ENCODE assay signal across 15 cellular contexts in the genomic region with DNA sequence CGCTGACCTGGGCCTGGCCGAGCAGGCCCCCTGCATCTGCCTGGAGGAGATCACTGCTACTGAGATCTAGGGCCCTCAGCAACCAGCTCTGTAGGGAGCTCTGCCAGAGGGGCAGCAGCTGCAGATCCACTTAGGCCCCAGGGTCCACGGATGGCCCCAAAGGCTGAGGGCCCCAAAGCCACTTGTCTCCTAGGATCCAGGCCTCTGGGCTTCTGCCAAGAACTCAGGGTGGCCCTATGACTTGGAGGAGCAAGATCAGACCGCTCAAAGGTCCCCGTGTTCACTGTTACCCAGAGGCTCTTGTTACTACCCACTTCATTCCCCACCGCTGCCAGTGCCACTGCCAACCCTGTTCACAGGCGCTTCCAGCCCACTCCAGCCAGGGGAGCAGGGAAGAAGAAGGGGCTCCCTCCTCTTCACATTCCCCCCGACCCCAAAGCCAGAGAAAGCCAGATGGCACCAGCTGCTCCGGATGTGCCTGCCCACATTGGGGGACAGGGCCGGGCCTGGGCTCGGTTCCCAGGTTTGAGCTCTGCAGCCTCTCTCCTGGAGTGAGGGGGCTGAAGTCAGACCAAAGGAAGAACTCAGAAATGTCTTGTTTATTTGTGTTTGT. TPM values are rescaled to one million over a fixed set of nuclear protein-coding genes. Genes with fewer than 3 reads are reported as not detected.
A peak's percentile ranks its signal among the peaks of the same experiment; 100 is the strongest.
DNase-seq lines count a peak whose midpoint lies in the region; ATAC-seq, FAIRE-seq and TF ChIP-seq lines count a peak whose summit lies in the region.
"Had no signal": no experiment of that assay in that cellular context is flagged by ENCODE, and none has a peak within 500 bp of the region (broad histone marks: within the 10 kb centered on the region; RNA-seq: fewer than 3 reads in every experiment).

No MANE protein-coding gene starts in this region.

- WGBS in stomach, 5 donors: 44 to 67% (median 63%) methylated on average over 9 to 11 of the region's 11 CpGs
- WGBS in suprapubic skin: 57% methylated on average over 5 of the region's 11 CpGs

- intact Hi-C loops in kidney (cut with DNase I) (no loop called here), stomach (cut with DNase I; ENCODE audit: low total_unique reads) (no loop called here)

- H3K9me3 Mint-ChIP-seq in brain: peaks cover 0 to 4% (median 0%) of the 10 kb centered on the region in 5 experiments
- H3K9me3 Mint-ChIP-seq: memory B cell; stimulated activated naive CD8-positive, alpha-beta T cell treated with anti-CD3 and anti-CD28 coated beads, Interleukin-15, amount 100 ng/mL, for 72 hours; T-cell had no signal

- ATAC-seq in HG03342 (IDR thresholded peaks at IDR 0.05; ENCODE audit: unreplicated experiment) (no peak), HG02970 (IDR thresholded peaks at IDR 0.05; ENCODE audit: low FRiP score, unreplicated experiment) (no peak), GM18909 (IDR thresholded peaks at IDR 0.05; ENCODE audit: poor library complexity, unreplicated experiment) (no peak)
- ATAC-seq: stimulated activated naive CD8-positive, alpha-beta T cell treated with anti-CD3 and anti-CD28 coated beads, Interleukin-15, amount 100 ng/mL, for 72 hours; T-cell had no signal

- H3K27me3 ChIP-seq in stomach (no peaks in the 10 kb centered on the region), suprapubic skin (no peaks in the 10 kb centered on the region)

- H3K9me3 ChIP-seq in kidney (ENCODE audit: control insufficient read depth in 1 of 2, low read length in 2 of 2): no peaks in the 10 kb centered on the region
- no peaks in the 10 kb centered on the region for H3K9me3 ChIP-seq in stomach
- no peaks in the 10 kb centered on the region for H3K9me3 ChIP-seq in suprapubic skin

- H3K4me3 ChIP-seq in kidney (ENCODE audit: low read length in 2 of 2) (no peak overlapping the region), stomach (no peak overlapping the region), suprapubic skin (no peak overlapping the region)

- TF ChIP-seq POLR2A in stomach (IDR thresholded peaks at IDR 0.05) (no peak), suprapubic skin (IDR thresholded peaks at IDR 0.05) (no peak)

- H3K27ac ChIP-seq in kidney (ENCODE audit: low read depth in 2 of 2, low read length in 2 of 2) (no peak overlapping the region), stomach (peak overlapping the region; percentile 16 to 68 (median 46)), suprapubic skin (no peak overlapping the region)

- H3K36me3 ChIP-seq in kidney (ENCODE audit: control insufficient read depth in 1 of 2, insufficient read depth in 2 of 2, low read length in 2 of 2): peaks cover 17 to 25% of the 10 kb centered on the region in 2 donors
- H3K36me3 ChIP-seq in stomach: peaks cover 36 to 52% (median 51%) of the 10 kb centered on the region in 4 donors
- peaks cover 45% of the 10 kb centered on the region for H3K36me3 ChIP-seq in suprapubic skin

- peaks cover 0 to 5% of the 10 kb centered on the region in 2 donors for H3K4me1 ChIP-seq in kidney (ENCODE audit: control insufficient read depth in 1 of 2, insufficient read depth in 1 of 2, low read depth in 1 of 2, low read length in 2 of 2)
- peaks cover 21 to 63% (median 53%) of the 10 kb centered on the region in 4 donors for H3K4me1 ChIP-seq in stomach
- H3K4me1 ChIP-seq in suprapubic skin: peaks cover 27% of the 10 kb centered on the region

- TF ChIP-seq CTCF in brain (conservative IDR thresholded peaks at IDR 0.05): no peak
- no peak for TF ChIP-seq CTCF in kidney (IDR thresholded peaks at IDR 0.05; ENCODE audit: borderline replicate concordance, extremely low read depth, insufficient read depth)
- no peak for TF ChIP-seq CTCF in stomach (IDR thresholded peaks at IDR 0.05)
- no peak for TF ChIP-seq CTCF in suprapubic skin (IDR thresholded peaks at IDR 0.05)

- H3K36me3 Mint-ChIP-seq in brain: peaks cover 31% of the 10 kb centered on the region

- FAIRE-seq in kidney (lab: Jason Lieb, UNC): no peak

- DNase-seq in HCEC 1CT (peak; percentile 49), kidney (peak; percentile 81), stomach (no peak), suprapubic skin (ENCODE audit: low spot score in 2 of 2) (no peak)
- DNase-seq: activated CD4-positive, alpha-beta T cell treated with anti-CD3 and anti-CD28 coated beads for 4 hours; activated T-cell treated with anti-CD3 and anti-CD28 coated beads, Interleukin-2, amount 50 U/mL, for 48 hours; NCI-H2081 treated with DMSO at 0.1 percent for 48 hours; stimulated activated naive CD8-positive, alpha-beta T cell treated with anti-CD3 and anti-CD28 coated beads, Interleukin-15, amount 100 ng/mL, for 72 hours; T-cell had no signal

- TF ChIP-seq EP300 in stomach (IDR thresholded peaks at IDR 0.05): no peak
- no peak for TF ChIP-seq EP300 in suprapubic skin (IDR thresholded peaks at IDR 0.05)

- no peaks in the 10 kb centered on the region for H3K27me3 Mint-ChIP-seq in brain
- H3K27me3 Mint-ChIP-seq: memory B cell; progenitor cell of endocrine pancreas; stimulated activated naive CD8-positive, alpha-beta T cell treated with anti-CD3 and anti-CD28 coated beads, Interleukin-15, amount 100 ng/mL, for 72 hours; T-cell had no signal

- peak overlapping the region in 3 of 5 experiments; percentile 76 to 95 (median 82) for H3K27ac Mint-ChIP-seq in brain
- H3K27ac Mint-ChIP-seq: memory B cell, progenitor cell of endocrine pancreas, T-cell had no signal

- no peak overlapping the region for H3K4me3 Mint-ChIP-seq in brain
- H3K4me3 Mint-ChIP-seq: memory B cell; stimulated activated naive CD8-positive, alpha-beta T cell treated with anti-CD3 and anti-CD28 coated beads, Interleukin-15, amount 100 ng/mL, for 72 hours; T-cell had no signal

- H3K9ac ChIP-seq in kidney (ENCODE audit: low read length in 2 of 2): peak overlapping the region in 1 of 2 donors; percentile 7

- peaks cover 25% of the 10 kb centered on the region for H3K4me1 Mint-ChIP-seq in brain
- H3K4me1 Mint-ChIP-seq: memory B cell; stimulated activated naive CD8-positive, alpha-beta T cell treated with anti-CD3 and anti-CD28 coated beads, Interleukin-15, amount 100 ng/mL, for 72 hours; T-cell had no signal

RNA-seq across cellular contexts. Expression of gene LZTS2, which starts 7.6 kb away (rescaled TPM):
- polyA plus RNA-seq in brain (ENCODE audit: insufficient read depth, low read depth, low replicate concordance) (54.6 TPM), kidney (ENCODE audit: insufficient read depth, low read depth, low replicate concordance) (47.3 TPM), stomach (10 to 100 TPM; 34.7 to 58.2 (median 39.1) TPM)
- total RNA-seq in kidney (54.7 TPM), stomach (10 to 100 TPM; 41.2 to 70.7 (median 52.5) TPM), suprapubic skin (10 to 100 TPM; 51.9 to 88.8 (median 61.2) TPM)

RNA-seq across cellular contexts. Expression of gene TWNK, which starts 19.9 kb away (rescaled TPM):
- 9.2 TPM for polyA plus RNA-seq in brain (ENCODE audit: insufficient read depth, low read depth, low replicate concordance)
- total RNA-seq in kidney: 8.9 TPM
- 3.8 TPM for polyA plus RNA-seq in kidney (ENCODE audit: insufficient read depth, low read depth, low replicate concordance)
- 10 to 100 TPM in 2 of 5 donors, 1 to 10 TPM in 2, not detected in 1; 4.2 to 30.8 (median 18.0) TPM for total RNA-seq in stomach
- polyA plus RNA-seq in stomach: 1 to 10 TPM; 2.3 to 4.8 (median 4.7) TPM
- total RNA-seq in suprapubic skin: 1 to 10 TPM; 7.6 to 9.0 (median 8.1) TPM

RNA-seq across cellular contexts. Expression of gene MRPL43, which starts 19.9 kb away (rescaled TPM):
- 126 TPM for polyA plus RNA-seq in brain (ENCODE audit: insufficient read depth, low read depth, low replicate concordance)
- 81.5 TPM for total RNA-seq in kidney
- polyA plus RNA-seq in kidney (ENCODE audit: insufficient read depth, low read depth, low replicate concordance): 157 TPM
- total RNA-seq in stomach: 100 to 1,000 TPM in 1 of 5 donors, 10 to 100 TPM in 4; 29.9 to 243 (median 93.3) TPM
- 100 to 1,000 TPM in 1 of 3 donors, 10 to 100 TPM in 2; 91.2 to 131 (median 98.6) TPM for polyA plus RNA-seq in stomach
- total RNA-seq in suprapubic skin: 10 to 100 TPM; 54.2 to 89.1 (median 62.7) TPM

RNA-seq across cellular contexts. Expression of gene PDZD7, which starts 23.7 kb away (rescaled TPM):
- 8.2 TPM for polyA plus RNA-seq in brain (ENCODE audit: insufficient read depth, low read depth, low replicate concordance)
- total RNA-seq in kidney: 1.6 TPM
- 1.9 TPM for polyA plus RNA-seq in kidney (ENCODE audit: insufficient read depth, low read depth, low replicate concordance)
- 1 to 10 TPM in 1 of 5 donors, not detected in 4; 2.4 TPM for total RNA-seq in stomach
- polyA plus RNA-seq in stomach: under 1 TPM; 0.20 to 0.76 (median 0.75) TPM
- total RNA-seq in suprapubic skin: 1 to 10 TPM; 1.2 to 6.0 (median 1.8) TPM

RNA-seq across cellular contexts. Expression of gene SFXN3, which starts 23.8 kb away (rescaled TPM):
- 25.9 TPM for polyA plus RNA-seq in brain (ENCODE audit: insufficient read depth, low read depth, low replicate concordance)
- total RNA-seq in kidney: 51.6 TPM
- 23.3 TPM for polyA plus RNA-seq in kidney (ENCODE audit: insufficient read depth, low read depth, low replicate concordance)
- 10 to 100 TPM in 4 of 5 donors, 1 to 10 TPM in 1; 9.9 to 60.4 (median 37.9) TPM for total RNA-seq in stomach
- polyA plus RNA-seq in stomach: 10 to 100 TPM; 11.1 to 20.7 (median 20.5) TPM
- total RNA-seq in suprapubic skin: 100 to 1,000 TPM in 1 of 4 donors, 10 to 100 TPM in 3; 57.6 to 296 (median 74.3) TPM

Comparison
In these comparisons a context has a peak if more than half of its experiments do, and no peak if none do; other contexts are left out.
1. DNase-seq: peak in HCEC 1CT (single experiment) and kidney (single experiment); none in stomach (single experiment) and suprapubic skin (0 of 2).
2. H3K27ac ChIP-seq: peak in stomach (5 of 5); none in kidney (0 of 2) and suprapubic skin (single experiment).